Comparison of ENCODE assay signal across 17 cellular contexts in genomic region chr5:66362021-66362420, GRCh38.
DNase-seq lines count a peak whose midpoint lies in the region; ATAC-seq and TF ChIP-seq lines count a peak whose summit lies in the region.
"Had no signal": no experiment of that assay in that cellular context is flagged by ENCODE, and none has a peak within 500 bp of the region (broad histone marks: within the 10 kb centered on the region; RNA-seq: fewer than 3 reads in every experiment).

No MANE protein-coding gene starts in this region.

- H3K9me3 Mint-ChIP-seq in nephron, result no peaks in the 10 kb centered on the region

- ATAC-seq in left cardiac atrium (no peak), HG03521 (IDR thresholded peaks at IDR 0.05; ENCODE audit: unreplicated experiment) (no peak), HG03469 (IDR thresholded peaks at IDR 0.05; ENCODE audit: unreplicated experiment) (no peak)

- TF ChIP-seq CTCF in left ventricle myocardium inferior (IDR thresholded peaks at IDR 0.05; ENCODE audit: borderline replicate concordance) (no peak), VCaP (conservative IDR thresholded peaks at IDR 0.05) (no peak), nephron (IDR thresholded peaks at IDR 0.05; ENCODE audit: unreplicated experiment in 3 of 3) (no peak)

- no peaks in the 10 kb centered on the region for H3K36me3 Mint-ChIP-seq in nephron (ENCODE audit: low read depth)
- H3K36me3 Mint-ChIP-seq: CD14-positive monocyte had no signal

- H3K9me3 ChIP-seq in left ventricle myocardium inferior (replicated peaks), result no peaks in the 10 kb centered on the region
- H3K9me3 ChIP-seq: MG63, SJSA1 had no signal

- no peaks in the 10 kb centered on the region for H3K36me3 ChIP-seq in left ventricle myocardium inferior
- H3K36me3 ChIP-seq: MG63, SJSA1 had no signal

- H3K4me3 Mint-ChIP-seq in nephron, result no peak overlapping the region
- H3K4me3 Mint-ChIP-seq: CD14-positive monocyte had no signal

- intact Hi-C loops in left ventricle myocardium inferior (cut with micrococcal nuclease), result no loop called here
- intact Hi-C loops in left cardiac atrium (cut with DNase I), result no loop called here

- H3K27ac ChIP-seq in left ventricle myocardium inferior (replicated peaks), result peak overlapping the region; percentile 90
- peak overlapping the region; percentile 77 for H3K27ac ChIP-seq in VCaP
- H3K27ac ChIP-seq: RWPE1, SJSA1 had no signal

- DNase-seq in left ventricle myocardium inferior (no peak), left cardiac atrium (no peak), LoVo (ENCODE audit: low spot score) (no peak)
- DNase-seq: EL, H7, Kasumi-1, MG63, NCI-H1417, NCI-H1694 treated with DMSO at 0.1 percent for 48 hours, NCI-H510A had no signal

- H3K4me1 ChIP-seq in left ventricle myocardium inferior, result peaks cover 75% of the 10 kb centered on the region

- no peak overlapping the region for H3K4me3 ChIP-seq in left ventricle myocardium inferior
- H3K4me3 ChIP-seq: MG63, SJSA1 had no signal

- no peaks in the 10 kb centered on the region for H3K4me1 Mint-ChIP-seq in nephron

- no peaks in the 10 kb centered on the region for H3K27me3 ChIP-seq in left ventricle myocardium inferior (ENCODE audit: low read depth)
- H3K27me3 ChIP-seq: MG63 had no signal

- H3K27ac Mint-ChIP-seq in nephron, result peak overlapping the region in 2 of 3 experiments; percentile 84 to 93
- H3K27ac Mint-ChIP-seq: CD14-positive monocyte had no signal

- peaks cover 3% of the 10 kb centered on the region for H3K27me3 Mint-ChIP-seq in nephron (ENCODE audit: low read depth)
